In the genomic region with DNA sequence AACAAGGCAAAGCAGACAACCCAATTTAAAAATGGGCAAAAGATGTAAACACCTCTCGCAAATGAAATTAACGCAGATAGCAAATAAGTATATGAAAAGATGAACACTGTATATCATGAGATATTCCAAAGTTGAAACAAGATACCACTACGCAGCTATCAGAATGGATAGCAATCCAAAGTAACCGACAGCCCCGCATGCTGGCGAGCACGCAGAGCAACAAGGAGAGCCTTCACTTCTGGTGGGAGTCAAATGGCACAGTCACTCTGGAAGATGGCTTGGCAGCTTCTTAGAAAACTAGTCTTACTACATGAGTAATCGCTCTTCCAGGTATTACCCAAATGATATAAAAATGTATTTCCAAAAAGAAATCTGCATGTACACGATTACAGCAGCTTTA, we compare ENCODE assay signal across 1 cellular context.
TF ChIP-seq lines count a peak whose summit lies in the region.

No MANE protein-coding gene starts in this region.

TF ChIP-seq in GM23338, 12 proteins besides CTCF, POLR2A, EP300 and RAD21 (continued from another document):
- TF ChIP-seq NANOG (IDR thresholded peaks at IDR 0.05; ENCODE audit: borderline replicate concordance), result no peak
- TF ChIP-seq, protein P1, sequence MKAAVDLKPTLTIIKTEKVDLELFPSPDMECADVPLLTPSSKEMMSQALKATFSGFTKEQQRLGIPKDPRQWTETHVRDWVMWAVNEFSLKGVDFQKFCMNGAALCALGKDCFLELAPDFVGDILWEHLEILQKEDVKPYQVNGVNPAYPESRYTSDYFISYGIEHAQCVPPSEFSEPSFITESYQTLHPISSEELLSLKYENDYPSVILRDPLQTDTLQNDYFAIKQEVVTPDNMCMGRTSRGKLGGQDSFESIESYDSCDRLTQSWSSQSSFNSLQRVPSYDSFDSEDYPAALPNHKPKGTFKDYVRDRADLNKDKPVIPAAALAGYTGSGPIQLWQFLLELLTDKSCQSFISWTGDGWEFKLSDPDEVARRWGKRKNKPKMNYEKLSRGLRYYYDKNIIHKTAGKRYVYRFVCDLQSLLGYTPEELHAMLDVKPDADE (IDR thresholded peaks at IDR 0.05), result no peak
